ENCODE assay signal across 14 cellular contexts in the genomic region with DNA sequence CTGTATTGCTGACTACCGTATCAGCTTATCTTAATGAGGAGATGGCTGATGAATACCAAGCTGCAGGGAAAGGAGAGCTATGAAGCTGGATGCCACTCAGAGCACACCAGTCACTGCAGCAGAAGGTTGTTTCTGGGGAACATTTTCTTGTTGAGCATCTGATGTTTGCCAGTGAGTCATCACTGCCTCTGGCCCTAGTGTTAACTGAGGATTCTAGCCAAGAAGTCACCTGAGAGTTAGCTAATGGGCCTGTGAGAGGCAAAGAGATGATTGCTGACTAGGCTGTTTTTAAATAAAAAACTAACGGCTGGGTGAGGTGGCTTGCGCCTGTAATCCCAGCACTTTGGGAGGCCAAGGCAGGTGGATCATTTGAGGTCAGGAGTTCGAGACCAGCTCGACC. TPM values are rescaled to one million over a fixed set of nuclear protein-coding genes. Genes with fewer than 3 reads are reported as not detected.
DNase-seq lines count a peak whose midpoint lies in the region; ATAC-seq, FAIRE-seq and TF ChIP-seq lines count a peak whose summit lies in the region.
"Had no signal": no experiment of that assay in that cellular context is flagged by ENCODE, and none has a peak within 500 bp of the region (broad histone marks: within the 10 kb centered on the region; RNA-seq: fewer than 3 reads in every experiment).

No MANE protein-coding gene starts in this region.

- FAIRE-seq in RCC 7860 (lab: Jason Lieb, UNC), result no peak
- FAIRE-seq: TTC549 had no signal

- H3K27ac Mint-ChIP-seq in activated naive CD8-positive, alpha-beta T cell treated with anti-CD3 and anti-CD28 coated beads for 36 hours, result no peak overlapping the region
- H3K27ac Mint-ChIP-seq in endothelial cell (ENCODE audit: unreplicated experiment), result no peak overlapping the region

- H3K4me3 Mint-ChIP-seq in activated naive CD8-positive, alpha-beta T cell treated with anti-CD3 and anti-CD28 coated beads for 36 hours, result no peak overlapping the region
- H3K4me3 Mint-ChIP-seq in endothelial cell (ENCODE audit: unreplicated experiment), result no peak overlapping the region

- peaks cover 11% of the 10 kb centered on the region for H3K36me3 Mint-ChIP-seq in activated naive CD8-positive, alpha-beta T cell treated with anti-CD3 and anti-CD28 coated beads for 36 hours
- H3K36me3 Mint-ChIP-seq in endothelial cell (ENCODE audit: low read depth, unreplicated experiment), result no peaks in the 10 kb centered on the region

- DNase-seq in DMS53 (lab: John Stamatoyannopoulos, UW), result peak; percentile 60
- no peak for DNase-seq in DMS53 treated with DMSO at 0.1 percent for 48 hours (lab: John Stamatoyannopoulos, UW; ENCODE audit: unreplicated experiment)
- DNase-seq in RCC 7860 (ENCODE audit: low spot score), result peak; percentile 13
- peak; percentile 78 for DNase-seq in fibroblast of mammary gland (ENCODE audit: low read depth)
- DNase-seq in putamen (ENCODE audit: low spot score), result peak; percentile 7
- DNase-seq in activated naive CD8-positive, alpha-beta T cell treated with anti-CD3 and anti-CD28 coated beads for 36 hours, result no peak
- no peak for DNase-seq in endothelial cell (ENCODE audit: low spot score)
- DNase-seq: 8988T, NCI-H1417 had no signal

- H3K9me3 Mint-ChIP-seq in activated naive CD8-positive, alpha-beta T cell treated with anti-CD3 and anti-CD28 coated beads for 36 hours, result no peaks in the 10 kb centered on the region
- H3K9me3 Mint-ChIP-seq in endothelial cell (ENCODE audit: unreplicated experiment), result no peaks in the 10 kb centered on the region

- no peak overlapping the region for H3K4me3 ChIP-seq in fibroblast of mammary gland (ENCODE audit: control insufficient read depth, low read depth, low read length)
- H3K4me3 ChIP-seq: cardiac muscle cell, HAP-1, tibial nerve had no signal

- ATAC-seq in GM19035 (IDR thresholded peaks at IDR 0.05; ENCODE audit: unreplicated experiment), result no peak

- no peaks in the 10 kb centered on the region for H3K4me1 Mint-ChIP-seq in activated naive CD8-positive, alpha-beta T cell treated with anti-CD3 and anti-CD28 coated beads for 36 hours
- no peaks in the 10 kb centered on the region for H3K4me1 Mint-ChIP-seq in endothelial cell (ENCODE audit: unreplicated experiment)

- no peaks in the 10 kb centered on the region for H3K27me3 Mint-ChIP-seq in activated naive CD8-positive, alpha-beta T cell treated with anti-CD3 and anti-CD28 coated beads for 36 hours
- no peaks in the 10 kb centered on the region for H3K27me3 Mint-ChIP-seq in endothelial cell (ENCODE audit: unreplicated experiment)

- no peak for TF ChIP-seq CTCF in fibroblast of mammary gland (conservative IDR thresholded peaks at IDR 0.05; ENCODE audit: control insufficient read depth, insufficient read depth, low read depth, low read length)
- TF ChIP-seq CTCF in endothelial cell (IDR thresholded peaks at IDR 0.05; ENCODE audit: unreplicated experiment), result no peak

RNA-seq across cellular contexts. Expression of a gene that starts 37.9 kb away (rescaled TPM):
- 1 to 10 TPM; 7.5 to 9.4 TPM for total RNA-seq in activated naive CD8-positive, alpha-beta T cell treated with anti-CD3 and anti-CD28 coated beads for 36 hours
- 12.4 TPM for total RNA-seq in endothelial cell (ENCODE audit: unreplicated experiment)

Comparison
In these comparisons a context has a peak if more than half of its experiments do, and no peak if none do; other contexts are left out.
1. DNase-seq: peak in DMS53 (single experiment), RCC 7860 (single experiment), fibroblast of mammary gland (single experiment) and putamen (single experiment); none in DMS53 treated with DMSO at 0.1 percent for 48 hours (single experiment), activated naive CD8-positive, alpha-beta T cell treated with anti-CD3 and anti-CD28 coated beads for 36 hours (single experiment) and endothelial cell (single experiment).